ENCODE assay signal across 7 cellular contexts in genomic region chr10:77339156-77339555, GRCh38.
"Had no signal": no experiment of that assay in that cellular context is flagged by ENCODE, and none has a peak within 500 bp of the region (broad histone marks: within the 10 kb centered on the region; RNA-seq: fewer than 3 reads in every experiment).

No MANE protein-coding gene starts in this region.

- H3K4me3 ChIP-seq: GM12878 had no signal

- DNase-seq: GDM1, GF-D8 had no signal

- FAIRE-seq: G401.6, GM12878, GM12891, GM18507, GM19239 had no signal

- ATAC-seq: GM12878 had no signal
